Comparison of ENCODE assay signal across 9 cellular contexts in genomic region chr5:35246928-35247644, GRCh38. TPM values are rescaled to one million over a fixed set of nuclear protein-coding genes. Genes with fewer than 3 reads are reported as not detected.
DNase-seq lines count a peak whose midpoint lies in the region; TF ChIP-seq lines count a peak whose summit lies in the region.
"Had no signal": no experiment of that assay in that cellular context is flagged by ENCODE, and none has a peak within 500 bp of the region (broad histone marks: within the 10 kb centered on the region; RNA-seq: fewer than 3 reads in every experiment).

No MANE protein-coding gene starts in this region.

- TF ChIP-seq CTCF in KMS-11 (conservative IDR thresholded peaks at IDR 0.05; ENCODE audit: low read depth, low read length): no peak
- TF ChIP-seq CTCF in testis (IDR thresholded peaks at IDR 0.05): peak in 1 of 3 experiments; percentile 7

- peak overlapping the region; percentile 24; the same call in 1 of the 2 replicates for H2AFZ ChIP-seq in KMS-11 (ENCODE audit: low read depth)

- H3K4me3 ChIP-seq in KMS-11 (IDR thresholded peaks at IDR 0.05; ENCODE audit: insufficient read depth, low read depth, low read length): no peak overlapping the region
- H3K4me3 ChIP-seq in testis: no peak overlapping the region
- H3K4me3 ChIP-seq: dorsolateral prefrontal cortex had no signal

- no peaks in the 10 kb centered on the region for H3K9me3 ChIP-seq in testis

- 32 to 37% methylated on average over 6 of the region's 6 CpGs for WGBS in testis, 2 donors

- intact Hi-C loops in testis (cut with DNase I; ENCODE audit: low total_unique reads): no loop called here

- H3K4me1 ChIP-seq in KMS-11 (ENCODE audit: low read depth, poor library complexity, severe bottlenecking): peaks cover 52% of the 10 kb centered on the region
- peaks cover 11% of the 10 kb centered on the region for H3K4me1 ChIP-seq in testis

- H3K79me2 ChIP-seq in KMS-11 (ENCODE audit: insufficient read depth, low read depth): no peaks in the 10 kb centered on the region

- H3K27ac ChIP-seq in KMS-11 (no peak overlapping the region), testis (peak overlapping the region in 1 of 2 donors; percentile 41)

- H3K27me3 ChIP-seq in KMS-11 (ENCODE audit: insufficient read depth, low read depth): no peaks in the 10 kb centered on the region
- H3K27me3 ChIP-seq in testis: no peaks in the 10 kb centered on the region
- H3K27me3 ChIP-seq: dorsolateral prefrontal cortex had no signal

- H3K36me3 ChIP-seq in KMS-11 (ENCODE audit: insufficient read depth) (no peaks in the 10 kb centered on the region), testis (ENCODE audit: low read depth, missing control alignments) (no peaks in the 10 kb centered on the region)

- H3K4me2 ChIP-seq in KMS-11: no peak overlapping the region

- TF ChIP-seq POLR2A in testis (IDR thresholded peaks at IDR 0.05): no peak

- DNase-seq in cerebellar cortex (ENCODE audit: low spot score) (peak; percentile 92), left kidney (ENCODE audit: low read depth, low spot score) (peak; percentile 83), testis (peak; percentile 64), kidney tubule cell (ENCODE audit: low spot score) (no peak), DMS153 (lab: John Stamatoyannopoulos, UW) (no peak)
- DNase-seq in stimulated activated CD4-positive, alpha-beta T cell treated with anti-CD3 and anti-CD28 coated beads, Interleukin-15, amount 100 ng/mL, for 24 hours: no peak
- DNase-seq: NCI-H2171 treated with DMSO at 0.1 percent for 48 hours had no signal

- no peaks in the 10 kb centered on the region for H4K20me1 ChIP-seq in KMS-11 (ENCODE audit: insufficient read depth)

- no peak overlapping the region for H3K9ac ChIP-seq in KMS-11

RNA-seq across cellular contexts. Expression of gene PRLR, which starts 16.8 kb away (rescaled TPM):
- 1 to 10 TPM; 2.2 to 6.3 TPM for total RNA-seq in testis
- 1.6 TPM for polyA plus RNA-seq in testis (ENCODE audit: insufficient read depth, low read depth, low replicate concordance)

Comparison
In these comparisons a context has a peak if more than half of its experiments do, and no peak if none do; other contexts are left out.
1. DNase-seq: peak in cerebellar cortex (single experiment), left kidney (single experiment) and testis (single experiment); none in kidney tubule cell (single experiment), DMS153 (single experiment) and stimulated activated CD4-positive, alpha-beta T cell treated with anti-CD3 and anti-CD28 coated beads, Interleukin-15, amount 100 ng/mL, for 24 hours (single experiment).